Comparison of ENCODE assay signal across 19 cellular contexts in the genomic region with DNA sequence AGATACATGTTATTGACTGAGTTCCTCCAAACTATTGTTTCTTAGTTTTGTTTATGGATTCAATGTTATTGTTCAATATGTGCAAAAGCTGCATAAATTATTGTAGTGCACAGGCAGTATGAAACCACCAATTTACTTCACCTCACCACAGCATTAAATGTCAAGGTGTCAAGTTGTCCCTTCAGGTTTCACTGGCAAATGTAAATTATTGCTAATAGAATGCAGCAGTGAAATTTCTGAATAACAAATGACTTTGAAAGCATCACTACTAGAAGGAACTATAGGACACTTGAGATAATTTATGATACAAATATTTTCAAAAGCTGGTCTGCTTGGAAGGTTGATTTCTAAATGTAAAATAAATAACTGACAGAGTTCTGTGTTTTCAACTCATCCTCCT.
"Had no signal": no experiment of that assay in that cellular context is flagged by ENCODE, and none has a peak within 500 bp of the region (broad histone marks: within the 10 kb centered on the region; RNA-seq: fewer than 3 reads in every experiment).

No MANE protein-coding gene starts in this region.

- H3K4me3 ChIP-seq: neural progenitor cell, ovary, pancreas, prostate gland, psoas muscle, right atrium auricular region, right lobe of liver, sigmoid colon, skin epidermis, smooth muscle cell, spleen had no signal

- H3K79me2 ChIP-seq: parathyroid adenoma had no signal

- H3K4me2 ChIP-seq: neural progenitor cell, smooth muscle cell had no signal

- H3K9ac ChIP-seq: neural progenitor cell, parathyroid adenoma had no signal

- H3K27ac ChIP-seq: neural progenitor cell, neutrophil, ovary, pancreas, parathyroid adenoma, prostate gland, psoas muscle, right atrium auricular region, right lobe of liver, sigmoid colon, skin epidermis, spleen had no signal

- H3K27me3 ChIP-seq: neural progenitor cell, neutrophil, ovary, pancreas, right atrium auricular region, right lobe of liver, sigmoid colon, spleen had no signal

- ATAC-seq: naive thymus-derived CD4-positive, alpha-beta T cell; naive thymus-derived CD8-positive, alpha-beta T cell; natural killer cell; natural killer cell treated with Interleukin-12 subunit alpha and Interleukin-12 subunit beta and Interleukin-15 and Interleukin-18, amount 100 ng/mL, for 72 hours; pancreas; psoas muscle; right cardiac atrium; right lobe of liver; sciatic nerve had no signal

- H3K9me3 ChIP-seq: neutrophil, ovary, pancreas, prostate gland, psoas muscle, right atrium auricular region, right lobe of liver, sigmoid colon had no signal

- H3K36me3 ChIP-seq: neural progenitor cell, neutrophil, ovary, pancreas, prostate gland, right atrium auricular region, right lobe of liver, sigmoid colon, spleen had no signal

- H2AFZ ChIP-seq: neural progenitor cell, parathyroid adenoma had no signal
